ENCODE assay signal across 11 cellular contexts in genomic region chr11:89498845-89499448, GRCh38. TPM values are rescaled to one million over a fixed set of nuclear protein-coding genes. Genes with fewer than 3 reads are reported as not detected.
DNase-seq lines count a peak whose midpoint lies in the region; ATAC-seq, FAIRE-seq and TF ChIP-seq lines count a peak whose summit lies in the region.
"Had no signal": no experiment of that assay in that cellular context is flagged by ENCODE, and none has a peak within 500 bp of the region (broad histone marks: within the 10 kb centered on the region; RNA-seq: fewer than 3 reads in every experiment).

No MANE protein-coding gene starts in this region.

- WGBS in H1 (ENCODE audit: extremely low coverage in 1 of 2, insufficient coverage in 1 of 2, insufficient read length in 1 of 2, insufficient replicate concordance in 2 of 2, low coverage in 1 of 2, low lambda C conversion rate in 2 of 2, missing lambda C conversion rate in 1 of 2), 2 experiments, result 92% methylated on average over 5 of the region's 5 CpGs; no CpG with 5 or more reads in 1 of the 2 experiments
- whole genome bisulfite sequencing in pancreas, 2 donors, result 57 to 68% methylated on average over 5 of the region's 5 CpGs

- no peaks in the 10 kb centered on the region for H3K36me3 Mint-ChIP-seq in activated CD8-positive, alpha-beta memory T cell treated with anti-CD3 and anti-CD28 coated beads, Interleukin-2, amount 10 ng/mL, durations not matched to agents 7 days and 5 days

- no peak overlapping the region for H2BK12ac ChIP-seq in H1 (ENCODE audit: low read depth, low read length)

- H3K4me1 Mint-ChIP-seq in activated CD8-positive, alpha-beta memory T cell treated with anti-CD3 and anti-CD28 coated beads, Interleukin-2, amount 10 ng/mL, durations not matched to agents 7 days and 5 days, result no peaks in the 10 kb centered on the region

- H3K9me3 ChIP-seq in H1 (ENCODE audit: insufficient read depth in 2 of 2, low read depth in 1 of 2, low read length in 1 of 2) (no peaks in the 10 kb centered on the region), pancreas (no peaks in the 10 kb centered on the region), ascending aorta (no peaks in the 10 kb centered on the region)
- H3K9me3 ChIP-seq: ovary had no signal

- no peaks in the 10 kb centered on the region for H3K23me2 ChIP-seq in H1 (ENCODE audit: low read depth, low read length)

- no peaks in the 10 kb centered on the region for H3K27me3 ChIP-seq in H1 (replicated peaks in 1 of 4; ENCODE audit: control insufficient read depth in 3 of 4, extremely low read depth in 1 of 4, insufficient read depth in 3 of 4, low read length in 3 of 4)
- no peaks in the 10 kb centered on the region for H3K27me3 ChIP-seq in pancreas
- H3K27me3 ChIP-seq in ascending aorta, result no peaks in the 10 kb centered on the region
- H3K27me3 ChIP-seq: ovary had no signal

- no peak overlapping the region for H2BK120ac ChIP-seq in H1 (replicated peaks; ENCODE audit: low read depth, low read length)

- peak; percentile 27 for DNase-seq in NAMALWA (ENCODE audit: low spot score)
- DNase-seq in H1 (ENCODE audit: low read depth in 1 of 2, low spot score in 2 of 2), result no peak
- DNase-seq in pancreas, result no peak
- no peak for DNase-seq in ascending aorta (ENCODE audit: low spot score in 2 of 2)
- DNase-seq in nucleus accumbens (lab: John Stamatoyannopoulos, UW), result no peak
- no peak for DNase-seq in activated CD8-positive, alpha-beta memory T cell treated with anti-CD3 and anti-CD28 coated beads, Interleukin-2, amount 10 ng/mL, durations not matched to agents 7 days and 5 days
- DNase-seq: activated T-cell treated with anti-CD3 and anti-CD28 coated beads, Interleukin-2, amount 50 U/mL, for 48 hours; islet precursor cell; ovary had no signal

- H4K20me1 ChIP-seq in H1 (replicated peaks in 1 of 2; ENCODE audit: control insufficient read depth in 1 of 2, insufficient read depth in 2 of 2, low read length in 2 of 2), result no peaks in the 10 kb centered on the region

- H3K9ac ChIP-seq in H1 (replicated peaks in 1 of 4; ENCODE audit: extremely low read depth in 1 of 4, low read depth in 3 of 4, low read length in 3 of 4), result no peak overlapping the region

- H2BK5ac ChIP-seq in H1 (ENCODE audit: low read depth, low read length), result no peak overlapping the region

- H3K4ac ChIP-seq in H1 (replicated peaks; ENCODE audit: insufficient read length, low read depth, low read length), result no peak overlapping the region

- CTCF ChIA-PET in H1 (lab: Charles Lee; ENCODE audit: partially characterized antibody), result interaction anchor here (0.6 to 2.3 kb wide), 16 partner anchors 8 to 732 kb away, joined by 3 to 9 read pairs (median 3); partner anchors contain the start of gene NOX4
- CTCF ChIA-PET in activated CD8-positive, alpha-beta memory T cell treated with anti-CD3 and anti-CD28 coated beads, Interleukin-2, amount 10 ng/mL, durations not matched to agents 7 days and 5 days (lab: Charles Lee), result interaction anchor here (0.7 kb wide), 1 partner anchor 876 kb away, joined by 3 read pairs; no protein-coding TSS in a partner anchor

- H3K56ac ChIP-seq in H1 (replicated peaks; ENCODE audit: insufficient read length, low read depth, low read length), result no peak overlapping the region

- H2AFZ ChIP-seq in H1 (ENCODE audit: low read length), result no peak overlapping the region

- no peak overlapping the region for H4K8ac ChIP-seq in H1 (ENCODE audit: extremely low read depth, insufficient read depth, low read length)

- FAIRE-seq in H1 (lab: Jason Lieb, UNC), result peak; percentile 45
- FAIRE-seq in pancreas (lab: Jason Lieb, UNC), result no peak

- TF ChIP-seq RAD21 in H1 (IDR thresholded peaks at IDR 0.05 in 1 of 2, conservative IDR thresholded peaks at IDR 0.05 in 1 of 2; ENCODE audit: low read depth in 2 of 2, low read length in 2 of 2), result peak; percentile 39 to 56

- ATAC-seq in pancreas, result peak in 3 of 4 donors; percentile 35 to 55 (median 50)
- no peak for ATAC-seq in GM18873 (IDR thresholded peaks at IDR 0.05; ENCODE audit: low FRiP score, unreplicated experiment)
- ATAC-seq in activated CD8-positive, alpha-beta memory T cell treated with anti-CD3 and anti-CD28 coated beads, Interleukin-2, amount 10 ng/mL, durations not matched to agents 7 days and 5 days, result no peak

- H2AK5ac ChIP-seq in H1 (ENCODE audit: low read depth, low read length), result no peak overlapping the region

- H3K4me1 ChIP-seq in H1 (replicated peaks in 1 of 4; ENCODE audit: control insufficient read depth in 3 of 4, insufficient read depth in 4 of 4, low read length in 3 of 4), result peaks cover 0 to 15% (median 4%) of the 10 kb centered on the region in 4 experiments; a peak in 5 of 7 replicates
- no peaks in the 10 kb centered on the region for H3K4me1 ChIP-seq in pancreas
- peaks cover 0 to 19% of the 10 kb centered on the region in 2 donors for H3K4me1 ChIP-seq in ascending aorta

- H4K5ac ChIP-seq in H1 (ENCODE audit: insufficient read length, low read depth, low read length), result no peak overlapping the region

- no peak overlapping the region for H3K4me2 ChIP-seq in H1 (ENCODE audit: insufficient read depth in 1 of 2, low read depth in 2 of 2, low read length in 2 of 2)

- H3K4me3 Mint-ChIP-seq in activated CD8-positive, alpha-beta memory T cell treated with anti-CD3 and anti-CD28 coated beads, Interleukin-2, amount 10 ng/mL, durations not matched to agents 7 days and 5 days, result no peak overlapping the region

- TF ChIP-seq POLR2A in H1 (IDR thresholded peaks at IDR 0.05; ENCODE audit: control extremely low read depth in 1 of 2, low read depth in 2 of 2, low read length in 2 of 2), result no peak

- H2BK20ac ChIP-seq in H1 (ENCODE audit: low read length), result no peak overlapping the region

- no peak overlapping the region for H2BK15ac ChIP-seq in H1 (ENCODE audit: low read length)

- H3K9me3 Mint-ChIP-seq in activated CD8-positive, alpha-beta memory T cell treated with anti-CD3 and anti-CD28 coated beads, Interleukin-2, amount 10 ng/mL, durations not matched to agents 7 days and 5 days (ENCODE audit: low read depth), result no peaks in the 10 kb centered on the region

- H3K23ac ChIP-seq in H1 (ENCODE audit: insufficient read length), result no peak overlapping the region

- no peak overlapping the region for H4K91ac ChIP-seq in H1 (replicated peaks; ENCODE audit: insufficient read length, low read length)

- POLR2A ChIA-PET in H1 (lab: Charles Lee; ENCODE audit: partially characterized antibody), result no interaction called here

- H3K18ac ChIP-seq in H1 (ENCODE audit: extremely low read depth, low read length), result no peak overlapping the region

- H3K4me3 ChIP-seq in H1 (ENCODE audit: extremely low read depth in 1 of 4, insufficient read depth in 2 of 4, low read depth in 3 of 4, low read length in 4 of 4), result no peak overlapping the region
- no peak overlapping the region for H3K4me3 ChIP-seq in pancreas
- no peak overlapping the region for H3K4me3 ChIP-seq in ascending aorta
- H3K4me3 ChIP-seq: ovary had no signal

- TF ChIP-seq CTCF in GM12874 (IDR thresholded peaks at IDR 0.05; ENCODE audit: insufficient read depth, low read depth, low read length) (peak; percentile 33; the same call in 1 of the 2 replicates), H1 (IDR thresholded peaks at IDR 0.05; ENCODE audit: control extremely low read depth in 1 of 3, insufficient read depth in 1 of 3, low read depth in 1 of 3, low read length in 3 of 3) (peak; percentile 44 to 98 (median 68)), pancreas (IDR thresholded peaks at IDR 0.05) (peak in 2 of 4 donors; percentile 17 to 26), ascending aorta (IDR thresholded peaks at IDR 0.05) (peak in 1 of 3 experiments; percentile 8)

- H3K79me2 ChIP-seq in H1 (ENCODE audit: control insufficient read depth in 1 of 2, insufficient read depth in 2 of 2, low read length in 2 of 2), result no peaks in the 10 kb centered on the region

- H3K14ac ChIP-seq in H1 (ENCODE audit: insufficient read length), result no peak overlapping the region

- H3K27ac Mint-ChIP-seq in activated CD8-positive, alpha-beta memory T cell treated with anti-CD3 and anti-CD28 coated beads, Interleukin-2, amount 10 ng/mL, durations not matched to agents 7 days and 5 days, result no peak overlapping the region

- H3K27me3 Mint-ChIP-seq in activated CD8-positive, alpha-beta memory T cell treated with anti-CD3 and anti-CD28 coated beads, Interleukin-2, amount 10 ng/mL, durations not matched to agents 7 days and 5 days, result no peaks in the 10 kb centered on the region

- TF ChIP-seq EP300 in H1 (IDR thresholded peaks at IDR 0.05; ENCODE audit: borderline replicate concordance in 1 of 2, low read depth in 2 of 2, low read length in 2 of 2), result no peak

- no peak overlapping the region for H3K27ac ChIP-seq in H1 (ENCODE audit: low read depth, low read length)
- H3K27ac ChIP-seq in pancreas, result no peak overlapping the region
- H3K27ac ChIP-seq in ascending aorta, result no peak overlapping the region
- H3K27ac ChIP-seq: ovary had no signal

- H3K79me1 ChIP-seq in H1 (ENCODE audit: low read depth, low read length), result no peaks in the 10 kb centered on the region

- H3K36me3 ChIP-seq in H1 (ENCODE audit: control insufficient read depth in 2 of 4, insufficient read depth in 4 of 4, low read length in 3 of 4) (no peaks in the 10 kb centered on the region), pancreas (no peaks in the 10 kb centered on the region), ascending aorta (no peaks in the 10 kb centered on the region)
- H3K36me3 ChIP-seq: ovary had no signal

- intact Hi-C loops in pancreas (cut with DNase I) (no loop called here), ascending aorta (cut with DNase I) (loop anchor here (5.0 kb wide), 1 partner anchor 38 kb away; no protein-coding TSS in a partner anchor)

TF ChIP-seq in H1, 55 proteins besides CTCF, POLR2A, EP300 and RAD21 (continues in another document):
- TF ChIP-seq FOSL1 (IDR thresholded peaks at IDR 0.05; ENCODE audit: insufficient read depth, low read depth, low read length) (peak; percentile 77; the same call in 1 of the 2 replicates), SIRT6 (IDR thresholded peaks at IDR 0.05; ENCODE audit: low read length) (no peak), KDM1A (IDR thresholded peaks at IDR 0.05; ENCODE audit: borderline replicate concordance, low read length) (peak; percentile 31; the same call in 1 of the 2 replicates), SUZ12 (IDR thresholded peaks at IDR 0.05; ENCODE audit: low read length) (no peak)

RNA-seq across cellular contexts. Expression of gene NOX4, which starts 7.8 kb away (rescaled TPM):
- 2.3 and 2.7 TPM in 2 replicates for total RNA-seq in H1 (2021; fragmentation: NEBNext Ultra II Directional; extraction: Animal tissue kit (Norgen Biotek cat#: 25700))
- 1.6 and 2.0 TPM in 2 replicates for polyA plus RNA-seq in H1 (2011; rRNA removed)
- 1.4 TPM for polyA plus RNA-seq in H1 (2011; cell fraction: cytosol; rRNA removed)
- polyA plus RNA-seq in H1 (2011; cell fraction: nucleus; rRNA removed), result 2.2 TPM
- polyA plus RNA-seq in H1 (2012, experiment 1 of 2), result 0.91 to 1.5 TPM (median 1.1 TPM) in 4 replicates
- polyA plus RNA-seq in H1 (2012, experiment 2 of 2), result 0.60 TPM
- polyA plus RNA-seq in H1 (2013, experiment 1 of 2), result 1.8 TPM
- polyA plus RNA-seq in H1 (2013, experiment 2 of 2), result 2.4 TPM
- 4.0 and 5.6 TPM in 2 replicates for polyA minus RNA-seq in H1 (2011; rRNA and poly(A)+ RNA removed)
- polyA minus RNA-seq in H1 (2011; cell fraction: cytosol; rRNA and poly(A)+ RNA removed), result 1.1 TPM
- 8.5 TPM for polyA minus RNA-seq in H1 (2011; cell fraction: nucleus; rRNA and poly(A)+ RNA removed)
- total RNA-seq in pancreas, result 1 to 10 TPM in 3 of 6 donors, under 1 TPM in 3; 0.09 to 2.6 (median 0.71) TPM
- polyA plus RNA-seq in pancreas, result under 1 TPM; 0.33 to 0.49 TPM
- total RNA-seq in ascending aorta, result 125 TPM
- total RNA-seq in activated CD8-positive, alpha-beta memory T cell treated with anti-CD3 and anti-CD28 coated beads, Interleukin-2, amount 10 ng/mL, durations not matched to agents 7 days and 5 days, result not detected

Comparison
In these comparisons a context has a peak if more than half of its experiments do, and no peak if none do; other contexts are left out.
1. ATAC-seq: peak in pancreas (3 of 4); none in GM18873 (single experiment) and activated CD8-positive, alpha-beta memory T cell treated with anti-CD3 and anti-CD28 coated beads, Interleukin-2, amount 10 ng/mL, durations not matched to agents 7 days and 5 days (single experiment).
2. RNA of gene NOX4, which starts 7.8 kb away (total RNA-seq): 125 TPM in ascending aorta (single experiment); 2.3 to 2.7 TPM in H1, 0.09 to 2.6 TPM in pancreas and not detected in activated CD8-positive, alpha-beta memory T cell treated with anti-CD3 and anti-CD28 coated beads, Interleukin-2, amount 10 ng/mL, durations not matched to agents 7 days and 5 days; every median in the first group is over 10 times any median in the second.